ENCODE assay signal across 7 cellular contexts in genomic region chr17:491086-492014, GRCh38. TPM values are rescaled to one million over a fixed set of nuclear protein-coding genes. Genes with fewer than 3 reads are reported as not detected.
DNase-seq lines count a peak whose midpoint lies in the region; ATAC-seq and TF ChIP-seq lines count a peak whose summit lies in the region.

No MANE protein-coding gene starts in this region.

- peaks cover 21% of the 10 kb centered on the region for H3K27me3 ChIP-seq in HUES48 (ENCODE audit: control insufficient read depth, insufficient read depth, low read length)
- H3K27me3 ChIP-seq in foreskin keratinocyte = peaks cover 28% of the 10 kb centered on the region
- H3K27me3 ChIP-seq in neuron (ENCODE audit: insufficient read depth, low read length) = peaks cover 4% of the 10 kb centered on the region

- H3K4me1 Mint-ChIP-seq in activated T-cell treated with anti-CD3 and anti-CD28 coated beads, Interleukin-2, amount 50 U/mL, for 4 hours (ENCODE audit: low read depth) = peaks cover 5% of the 10 kb centered on the region

- 0 out of 2 replicates have a peak overlapping the region, but pooled peaks have one; percentile 30 for H3K9ac ChIP-seq in HUES48 (ENCODE audit: low read depth, low read length)

- H3K27ac ChIP-seq in HUES48 (ENCODE audit: low read depth, low read length) (no peak overlapping the region), foreskin keratinocyte (no peak overlapping the region)

- H3K27me3 Mint-ChIP-seq in activated T-cell treated with anti-CD3 and anti-CD28 coated beads, Interleukin-2, amount 50 U/mL, for 4 hours (ENCODE audit: low read depth) = no peaks in the 10 kb centered on the region

- DNase-seq in activated T-cell treated with anti-CD3 and anti-CD28 coated beads, Interleukin-2, amount 50 U/mL, for 4 hours = peak; percentile 26
- DNase-seq in foreskin keratinocyte = no peak
- no peak for DNase-seq in NCI-H69 (lab: John Stamatoyannopoulos, UW)

- H2AFZ ChIP-seq in neuron (ENCODE audit: low read depth, low read length) = peak overlapping the region; percentile 83

- ATAC-seq in activated T-cell treated with anti-CD3 and anti-CD28 coated beads, Interleukin-2, amount 50 U/mL, for 4 hours = peak; percentile 15 to 20
- peak; percentile 37 for ATAC-seq in foreskin keratinocyte
- no peak for ATAC-seq in HG02870 (IDR thresholded peaks at IDR 0.05; ENCODE audit: unreplicated experiment)
- no peak for ATAC-seq in HG03442 (IDR thresholded peaks at IDR 0.05; ENCODE audit: unreplicated experiment)

- TF ChIP-seq CTCF in foreskin keratinocyte (conservative IDR thresholded peaks at IDR 0.05) = no peak

- H3K4me3 Mint-ChIP-seq in activated T-cell treated with anti-CD3 and anti-CD28 coated beads, Interleukin-2, amount 50 U/mL, for 4 hours = peak overlapping the region; percentile 63

- H3K9me3 ChIP-seq in HUES48 (ENCODE audit: control insufficient read depth, insufficient read depth, low read length) = no peaks in the 10 kb centered on the region
- H3K9me3 ChIP-seq in neuron (ENCODE audit: low read length) = no peaks in the 10 kb centered on the region

- no peaks in the 10 kb centered on the region for H3K36me3 ChIP-seq in HUES48 (ENCODE audit: control insufficient read depth, insufficient read depth, low read length)
- H3K36me3 ChIP-seq in neuron (ENCODE audit: insufficient read depth, low read length) = no peaks in the 10 kb centered on the region

- H3K4me3 ChIP-seq in HUES48 (ENCODE audit: low read depth, low read length) (peak overlapping the region; percentile 62), neuron (ENCODE audit: low read length) (peak overlapping the region; percentile 43)

- no peaks in the 10 kb centered on the region for H3K36me3 Mint-ChIP-seq in activated T-cell treated with anti-CD3 and anti-CD28 coated beads, Interleukin-2, amount 50 U/mL, for 4 hours (ENCODE audit: insufficient read depth)

- H3K9me3 Mint-ChIP-seq in activated T-cell treated with anti-CD3 and anti-CD28 coated beads, Interleukin-2, amount 50 U/mL, for 4 hours = no peaks in the 10 kb centered on the region

- peaks cover 19% of the 10 kb centered on the region for H3K4me1 ChIP-seq in HUES48 (ENCODE audit: control insufficient read depth, insufficient read depth, low read length)
- H3K4me1 ChIP-seq in foreskin keratinocyte = no peaks in the 10 kb centered on the region
- peaks cover 9% of the 10 kb centered on the region for H3K4me1 ChIP-seq in neuron (ENCODE audit: insufficient read depth, low read length)

RNA-seq across cellular contexts. Expression of gene RFLNB, which starts 45.6 kb away (rescaled TPM):
- 10 to 100 TPM; 12.4 to 23.1 (median 15.7) TPM for total RNA-seq in activated T-cell treated with anti-CD3 and anti-CD28 coated beads, Interleukin-2, amount 50 U/mL, for 4 hours
- total RNA-seq in foreskin keratinocyte = 14.5 and 19.7 TPM in 2 replicates
- polyA plus RNA-seq in foreskin keratinocyte = 8.7 and 11.3 TPM in 2 replicates

Comparison
In these comparisons a context has a peak if more than half of its experiments do, and no peak if none do; other contexts are left out.
1. ATAC-seq: peak in activated T-cell treated with anti-CD3 and anti-CD28 coated beads, Interleukin-2, amount 50 U/mL, for 4 hours (2 of 2) and foreskin keratinocyte (single experiment); none in HG02870 (single experiment) and HG03442 (single experiment).